10 cellular contexts compared by ENCODE assay signal in genomic region chr11:131038597-131038996, GRCh38.
DNase-seq lines count a peak whose midpoint lies in the region; ATAC-seq and TF ChIP-seq lines count a peak whose summit lies in the region.
"Had no signal": no experiment of that assay in that cellular context is flagged by ENCODE, and none has a peak within 500 bp of the region (broad histone marks: within the 10 kb centered on the region; RNA-seq: fewer than 3 reads in every experiment).

No MANE protein-coding gene starts in this region.

- ATAC-seq in HG03469 (IDR thresholded peaks at IDR 0.05; ENCODE audit: unreplicated experiment) (peak; percentile 46), T-helper 17 cell (no peak)
- ATAC-seq: activated CD8-positive, alpha-beta T cell treated with anti-CD3 and anti-CD28 coated beads for 36 hours had no signal

- H3K4me3 Mint-ChIP-seq in T-helper 17 cell, result no peak overlapping the region
- H3K4me3 Mint-ChIP-seq: activated CD8-positive, alpha-beta T cell treated with anti-CD3 and anti-CD28 coated beads for 36 hours had no signal

- no peaks in the 10 kb centered on the region for H3F3A ChIP-seq in neural cell (ENCODE audit: insufficient read depth, low read length, poor library complexity, severe bottlenecking)

- no peak overlapping the region for H3K4me3 ChIP-seq in WERI-Rb-1 (ENCODE audit: low read depth, low read length)
- no peak overlapping the region for H3K4me3 ChIP-seq in neural cell (ENCODE audit: low read length)
- H3K4me3 ChIP-seq: A549 had no signal

- intact Hi-C loops in cardiac septum (cut with DNase I), result no loop called here

- DNase-seq in DMS53 (lab: John Stamatoyannopoulos, UW) (peak; percentile 48), DMS53 treated with DMSO at 0.1 percent for 48 hours (lab: John Stamatoyannopoulos, UW; ENCODE audit: unreplicated experiment) (no peak), WERI-Rb-1 (peak; percentile 52), T-helper 17 cell (no peak), cardiac septum (ENCODE audit: low spot score) (no peak), NCI-H345 treated with DMSO at 0.1 percent for 48 hours (lab: John Stamatoyannopoulos, UW; ENCODE audit: unreplicated experiment) (no peak)
- DNase-seq: activated CD8-positive, alpha-beta T cell treated with anti-CD3 and anti-CD28 coated beads for 36 hours had no signal

- no peaks in the 10 kb centered on the region for H3K4me1 Mint-ChIP-seq in T-helper 17 cell

- TF ChIP-seq CTCF in WERI-Rb-1 (IDR thresholded peaks at IDR 0.05; ENCODE audit: low read depth, low read length) (peak; percentile 50), neural cell (IDR thresholded peaks at IDR 0.05; ENCODE audit: poor library complexity, severe bottlenecking) (peak; percentile 38)

- no peaks in the 10 kb centered on the region for H3K9me3 ChIP-seq in WERI-Rb-1 (ENCODE audit: severe bottlenecking)
- no peaks in the 10 kb centered on the region for H3K9me3 ChIP-seq in neural cell (ENCODE audit: low read length)
- no peaks in the 10 kb centered on the region for H3K9me3 ChIP-seq in T-helper 17 cell (ENCODE audit: control insufficient read depth, low read length, poor library complexity, severe bottlenecking)
- H3K9me3 ChIP-seq: A549 had no signal

- H2AFZ ChIP-seq in neural cell (ENCODE audit: low read depth, low read length), result no peak overlapping the region

- TF ChIP-seq EP300 in neural cell (conservative IDR thresholded peaks at IDR 0.05; ENCODE audit: poor library complexity, severe bottlenecking), result no peak

- no peak overlapping the region for H3K27ac ChIP-seq in WERI-Rb-1
- no peak overlapping the region for H3K27ac ChIP-seq in neural cell (ENCODE audit: low read length)
- H3K27ac ChIP-seq: A549 had no signal

- H3K9me2 ChIP-seq in neural cell (ENCODE audit: insufficient read depth, low read length), result no peaks in the 10 kb centered on the region

- no peaks in the 10 kb centered on the region for H4K20me1 ChIP-seq in neural cell (ENCODE audit: insufficient read depth)

- H3K9ac ChIP-seq in neural cell (ENCODE audit: low read length), result no peak overlapping the region

- no peaks in the 10 kb centered on the region for H3K79me2 ChIP-seq in neural cell (replicated peaks; ENCODE audit: insufficient read depth, low read length)

- no peak overlapping the region for H3K4me2 ChIP-seq in neural cell (ENCODE audit: low read length)
- H3K4me2 ChIP-seq: A549 had no signal

- no peak overlapping the region for H3K27ac Mint-ChIP-seq in T-helper 17 cell
- H3K27ac Mint-ChIP-seq: activated CD8-positive, alpha-beta T cell treated with anti-CD3 and anti-CD28 coated beads for 36 hours had no signal

- H3K36me3 ChIP-seq in WERI-Rb-1, result no peaks in the 10 kb centered on the region
- no peaks in the 10 kb centered on the region for H3K36me3 ChIP-seq in neural cell (ENCODE audit: insufficient read depth, low read length)

- TF ChIP-seq RAD21 in neural cell (conservative IDR thresholded peaks at IDR 0.05), result no peak

- peaks cover 15% of the 10 kb centered on the region for H3K27me3 Mint-ChIP-seq in T-helper 17 cell

- H3K36me3 Mint-ChIP-seq in T-helper 17 cell (ENCODE audit: low read depth), result no peaks in the 10 kb centered on the region

- H3K27me3 ChIP-seq in WERI-Rb-1 (ENCODE audit: insufficient read depth, low read depth, severe bottlenecking) (no peaks in the 10 kb centered on the region), neural cell (ENCODE audit: insufficient read depth, low read depth, low read length) (no peaks in the 10 kb centered on the region)

TF ChIP-seq in neural cell, 6 proteins besides CTCF, POLR2A, EP300 and RAD21:
- TF ChIP-seq MXI1 (conservative IDR thresholded peaks at IDR 0.05; ENCODE audit: poor library complexity, severe bottlenecking) (no peak), SMC3 (conservative IDR thresholded peaks at IDR 0.05; ENCODE audit: poor library complexity) (no peak), EZH2 (IDR thresholded peaks at IDR 0.05; ENCODE audit: borderline replicate concordance, insufficient read depth, low read length, poor library complexity, severe bottlenecking) (no peak), POLR2AphosphoS5 (IDR thresholded peaks at IDR 0.05) (no peak), TAF1 (IDR thresholded peaks at IDR 0.05; ENCODE audit: low read depth) (no peak)
- TF ChIP-seq, protein P1, sequence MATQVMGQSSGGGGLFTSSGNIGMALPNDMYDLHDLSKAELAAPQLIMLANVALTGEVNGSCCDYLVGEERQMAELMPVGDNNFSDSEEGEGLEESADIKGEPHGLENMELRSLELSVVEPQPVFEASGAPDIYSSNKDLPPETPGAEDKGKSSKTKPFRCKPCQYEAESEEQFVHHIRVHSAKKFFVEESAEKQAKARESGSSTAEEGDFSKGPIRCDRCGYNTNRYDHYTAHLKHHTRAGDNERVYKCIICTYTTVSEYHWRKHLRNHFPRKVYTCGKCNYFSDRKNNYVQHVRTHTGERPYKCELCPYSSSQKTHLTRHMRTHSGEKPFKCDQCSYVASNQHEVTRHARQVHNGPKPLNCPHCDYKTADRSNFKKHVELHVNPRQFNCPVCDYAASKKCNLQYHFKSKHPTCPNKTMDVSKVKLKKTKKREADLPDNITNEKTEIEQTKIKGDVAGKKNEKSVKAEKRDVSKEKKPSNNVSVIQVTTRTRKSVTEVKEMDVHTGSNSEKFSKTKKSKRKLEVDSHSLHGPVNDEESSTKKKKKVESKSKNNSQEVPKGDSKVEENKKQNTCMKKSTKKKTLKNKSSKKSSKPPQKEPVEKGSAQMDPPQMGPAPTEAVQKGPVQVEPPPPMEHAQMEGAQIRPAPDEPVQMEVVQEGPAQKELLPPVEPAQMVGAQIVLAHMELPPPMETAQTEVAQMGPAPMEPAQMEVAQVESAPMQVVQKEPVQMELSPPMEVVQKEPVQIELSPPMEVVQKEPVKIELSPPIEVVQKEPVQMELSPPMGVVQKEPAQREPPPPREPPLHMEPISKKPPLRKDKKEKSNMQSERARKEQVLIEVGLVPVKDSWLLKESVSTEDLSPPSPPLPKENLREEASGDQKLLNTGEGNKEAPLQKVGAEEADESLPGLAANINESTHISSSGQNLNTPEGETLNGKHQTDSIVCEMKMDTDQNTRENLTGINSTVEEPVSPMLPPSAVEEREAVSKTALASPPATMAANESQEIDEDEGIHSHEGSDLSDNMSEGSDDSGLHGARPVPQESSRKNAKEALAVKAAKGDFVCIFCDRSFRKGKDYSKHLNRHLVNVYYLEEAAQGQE (IDR thresholded peaks at IDR 0.05; ENCODE audit: borderline replicate concordance), result no peak

Comparison
In these comparisons a context has a peak if more than half of its experiments do, and no peak if none do; other contexts are left out.
1. DNase-seq: peak in DMS53 (single experiment) and WERI-Rb-1 (single experiment); none in DMS53 treated with DMSO at 0.1 percent for 48 hours (single experiment), T-helper 17 cell (0 of 3), cardiac septum (single experiment) and NCI-H345 treated with DMSO at 0.1 percent for 48 hours (single experiment).